Comparison of ENCODE assay signal across 8 cellular contexts in the genomic region with DNA sequence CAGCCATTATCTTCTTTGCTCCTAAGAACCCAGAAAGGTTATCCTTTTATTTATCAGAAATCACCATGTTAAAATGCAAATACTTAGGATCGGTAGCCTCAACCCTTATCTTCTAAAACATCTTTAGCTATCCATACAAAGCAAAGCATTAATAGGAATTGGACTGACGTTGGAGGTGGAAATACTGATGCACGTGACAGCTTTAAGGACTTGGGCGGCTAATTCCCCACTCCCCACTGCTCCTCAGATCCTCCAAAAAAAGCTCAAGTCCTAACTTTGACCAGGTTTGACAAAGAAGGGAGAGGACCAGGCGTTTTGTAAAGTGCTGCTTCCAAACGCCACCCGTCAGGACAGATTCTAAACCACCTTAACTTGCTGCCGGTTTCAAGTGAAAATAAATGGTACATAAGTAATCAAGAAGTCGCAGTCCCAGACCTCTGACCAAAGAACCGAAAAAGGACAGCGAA. TPM values are rescaled to one million over a fixed set of nuclear protein-coding genes. Genes with fewer than 3 reads are reported as not detected.
DNase-seq lines count a peak whose midpoint lies in the region; ATAC-seq, FAIRE-seq and TF ChIP-seq lines count a peak whose summit lies in the region.

No MANE protein-coding gene starts in this region.

- H3K27ac ChIP-seq in left lung: peak overlapping the region; percentile 87 to 99
- H3K27ac ChIP-seq in tibial nerve: peak overlapping the region; percentile 92 to 96 (median 95)

- in situ Hi-C loops in astrocyte of the cerebellum (cut with HindIII; ENCODE audit: low sequenced_read_pairs): no loop called here

- no peak for DNase-seq in activated CD8-positive, alpha-beta memory T cell treated with anti-CD3 and anti-CD28 coated beads, Interleukin-2, amount 10 ng/mL, durations not matched to agents 7 days and 5 days
- no peak for DNase-seq in activated CD8-positive, alpha-beta memory T cell treated with anti-CD3 and anti-CD28 coated beads for 24 hours
- no peak for DNase-seq in astrocyte of the cerebellum (ENCODE audit: low read depth)
- DNase-seq in left lung: no peak
- no peak for DNase-seq in tibial nerve (ENCODE audit: low spot score in 2 of 2)
- no peak for DNase-seq in activated CD4-positive, alpha-beta T cell treated with anti-CD3 and anti-CD28 coated beads, Interleukin-2, amount 50 U/mL, for 48 hours
- DNase-seq in activated effector memory CD4-positive, alpha-beta T cell treated with anti-CD3 and anti-CD28 coated beads, Interleukin-2, amount 50 U/mL, for 16 hours: no peak
- DNase-seq in H54 (ENCODE audit: insufficient read length, low spot score): no peak

- intact Hi-C loops in left lung (cut with DNase I): no loop called here

- CTCF ChIA-PET in activated CD8-positive, alpha-beta memory T cell treated with anti-CD3 and anti-CD28 coated beads, Interleukin-2, amount 10 ng/mL, durations not matched to agents 7 days and 5 days (lab: Charles Lee): interaction anchor here (0.9 kb wide), 1 partner anchor 16 kb away, joined by 3 read pairs; no protein-coding TSS in a partner anchor

- TF ChIP-seq POLR2A in tibial nerve (IDR thresholded peaks at IDR 0.05) (no peak), H54 (IDR thresholded peaks at IDR 0.05; ENCODE audit: low read depth, low read length) (no peak)

- H3K4me3 ChIP-seq in astrocyte of the cerebellum (ENCODE audit: low read depth, low read length): peak overlapping the region; percentile 56
- H3K4me3 ChIP-seq in left lung: peak overlapping the region; percentile 82 to 83
- peak overlapping the region; percentile 63 to 86 (median 74) for H3K4me3 ChIP-seq in tibial nerve

- TF ChIP-seq CTCF in astrocyte of the cerebellum (IDR thresholded peaks at IDR 0.05; ENCODE audit: low read depth, low read length, missing control alignments): no peak
- no peak for TF ChIP-seq CTCF in left lung (IDR thresholded peaks at IDR 0.05)
- TF ChIP-seq CTCF in tibial nerve (IDR thresholded peaks at IDR 0.05): no peak

- H3K27me3 ChIP-seq in left lung (no peaks in the 10 kb centered on the region), tibial nerve (no peaks in the 10 kb centered on the region)

- peak overlapping the region; percentile 97 for H3K4me3 Mint-ChIP-seq in activated CD8-positive, alpha-beta memory T cell treated with anti-CD3 and anti-CD28 coated beads, Interleukin-2, amount 10 ng/mL, durations not matched to agents 7 days and 5 days

- WGBS in tibial nerve, 2 donors: 1 to 2% methylated on average over 11 of the region's 11 CpGs

- no peak for TF ChIP-seq EP300 in tibial nerve (IDR thresholded peaks at IDR 0.05)

- H3K9me3 ChIP-seq in left lung: no peaks in the 10 kb centered on the region
- no peaks in the 10 kb centered on the region for H3K9me3 ChIP-seq in tibial nerve

- H3K4me1 ChIP-seq in left lung (peaks cover 15 to 39% of the 10 kb centered on the region in 2 donors), tibial nerve (peaks cover 0 to 47% (median 21%) of the 10 kb centered on the region in 4 donors)

- H3K36me3 ChIP-seq in left lung (no peaks in the 10 kb centered on the region), tibial nerve (no peaks in the 10 kb centered on the region)

- ATAC-seq in activated CD8-positive, alpha-beta memory T cell treated with anti-CD3 and anti-CD28 coated beads, Interleukin-2, amount 10 ng/mL, durations not matched to agents 7 days and 5 days: no peak
- peak; percentile 23 for ATAC-seq in left lung

- H3K36me3 Mint-ChIP-seq in activated CD8-positive, alpha-beta memory T cell treated with anti-CD3 and anti-CD28 coated beads, Interleukin-2, amount 10 ng/mL, durations not matched to agents 7 days and 5 days: peaks cover 20% of the 10 kb centered on the region

- peaks cover 30% of the 10 kb centered on the region for H3K4me1 Mint-ChIP-seq in activated CD8-positive, alpha-beta memory T cell treated with anti-CD3 and anti-CD28 coated beads, Interleukin-2, amount 10 ng/mL, durations not matched to agents 7 days and 5 days

- no peaks in the 10 kb centered on the region for H3K9me3 Mint-ChIP-seq in activated CD8-positive, alpha-beta memory T cell treated with anti-CD3 and anti-CD28 coated beads, Interleukin-2, amount 10 ng/mL, durations not matched to agents 7 days and 5 days (ENCODE audit: low read depth)

- no peaks in the 10 kb centered on the region for H3K27me3 Mint-ChIP-seq in activated CD8-positive, alpha-beta memory T cell treated with anti-CD3 and anti-CD28 coated beads, Interleukin-2, amount 10 ng/mL, durations not matched to agents 7 days and 5 days

- peak overlapping the region; percentile 92 for H3K27ac Mint-ChIP-seq in activated CD8-positive, alpha-beta memory T cell treated with anti-CD3 and anti-CD28 coated beads, Interleukin-2, amount 10 ng/mL, durations not matched to agents 7 days and 5 days

- FAIRE-seq in H54 (lab: Jason Lieb, UNC): no peak

RNA-seq across cellular contexts. Expression of gene SPCS3, which starts 0.5 kb away (rescaled TPM):
- 100 to 1,000 TPM; 154 to 169 TPM for total RNA-seq in activated CD8-positive, alpha-beta memory T cell treated with anti-CD3 and anti-CD28 coated beads, Interleukin-2, amount 10 ng/mL, durations not matched to agents 7 days and 5 days
- total RNA-seq in left lung (100 to 1,000 TPM; 137 to 203 TPM), tibial nerve (10 to 100 TPM; 55.7 to 80.6 (median 73.1) TPM)

RNA-seq across cellular contexts. Expression of gene ASB5, which starts 50.2 kb away (rescaled TPM):
- total RNA-seq in activated CD8-positive, alpha-beta memory T cell treated with anti-CD3 and anti-CD28 coated beads, Interleukin-2, amount 10 ng/mL, durations not matched to agents 7 days and 5 days: not detected
- total RNA-seq in left lung (not detected), tibial nerve (not detected)
